In the genomic region with DNA sequence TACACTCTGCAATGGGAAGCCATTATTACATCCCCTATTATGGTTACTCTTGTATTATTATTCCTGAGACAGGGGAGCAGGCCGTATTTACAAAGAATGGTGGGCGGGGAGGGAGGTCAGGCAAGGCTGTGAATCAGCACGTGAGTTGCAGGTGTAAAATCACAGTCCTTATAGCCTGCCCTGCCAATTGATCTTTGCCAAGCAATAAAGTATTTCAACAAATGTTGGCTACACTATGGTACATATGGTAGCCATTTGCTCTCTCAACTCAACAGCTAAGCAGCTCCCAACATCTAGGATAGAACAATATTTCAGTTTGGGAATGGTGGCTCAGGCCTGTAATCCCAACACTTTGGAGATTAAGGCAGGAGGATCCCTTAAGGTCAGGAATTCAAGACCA, we compare ENCODE assay signal across 33 cellular contexts. TPM values are rescaled to one million over a fixed set of nuclear protein-coding genes. Genes with fewer than 3 reads are reported as not detected.
DNase-seq lines count a peak whose midpoint lies in the region; ATAC-seq and TF ChIP-seq lines count a peak whose summit lies in the region.
"Had no signal": no experiment of that assay in that cellular context is flagged by ENCODE, and none has a peak within 500 bp of the region (broad histone marks: within the 10 kb centered on the region; RNA-seq: fewer than 3 reads in every experiment).

No MANE protein-coding gene starts in this region.

- intact Hi-C loops in esophagus muscularis mucosa (cut with DNase I), result no loop called here

- H3K27me3 ChIP-seq in BLaER1 (no peaks in the 10 kb centered on the region), neutrophil (no peaks in the 10 kb centered on the region), esophagus muscularis mucosa (no peaks in the 10 kb centered on the region)
- H3K27me3 ChIP-seq: upper lobe of right lung had no signal

- peak overlapping the region; percentile 98 for H3K4me2 ChIP-seq in BLaER1
- H3K4me2 ChIP-seq: SK-N-SH, smooth muscle cell had no signal

- H3K9ac ChIP-seq in BLaER1, result no peak overlapping the region
- H3K9ac ChIP-seq: SK-N-SH had no signal

- TF ChIP-seq CTCF in HFF-Myc (IDR thresholded peaks at IDR 0.05; ENCODE audit: low read depth, low read length, missing control alignments) (no peak), neutrophil (IDR thresholded peaks at IDR 0.05) (no peak), esophagus muscularis mucosa (IDR thresholded peaks at IDR 0.05) (no peak)

- no peak for TF ChIP-seq POLR2A in esophagus muscularis mucosa (IDR thresholded peaks at IDR 0.05; ENCODE audit: low read depth)

- H3K4me3 ChIP-seq in BLaER1 (no peak overlapping the region), HFF-Myc (replicated peaks; ENCODE audit: low read depth, low read length) (no peak overlapping the region), neutrophil (ENCODE audit: low read depth in 1 of 2, low read length in 1 of 2) (no peak overlapping the region), esophagus muscularis mucosa (no peak overlapping the region)
- H3K4me3 ChIP-seq: smooth muscle cell, upper lobe of right lung had no signal

- no peak for ATAC-seq in GM19351 (IDR thresholded peaks at IDR 0.05; ENCODE audit: unreplicated experiment)
- ATAC-seq: upper lobe of right lung had no signal

- H3K36me3 ChIP-seq in BLaER1, result peaks cover 29% of the 10 kb centered on the region
- H3K36me3 ChIP-seq in neutrophil, result no peaks in the 10 kb centered on the region
- peaks cover 0 to 4% (median 0%) of the 10 kb centered on the region in 4 donors for H3K36me3 ChIP-seq in esophagus muscularis mucosa
- H3K36me3 ChIP-seq: upper lobe of right lung had no signal

- WGBS in esophagus muscularis mucosa, result 94% methylated on average over 3 of the region's 3 CpGs

- H3K27ac ChIP-seq in BLaER1 (no peak overlapping the region), cingulate gyrus (ENCODE audit: low read depth, low read length) (peak overlapping the region; percentile 63), neutrophil (peak overlapping the region; percentile 78), esophagus muscularis mucosa (replicated peaks in 1 of 4) (no peak overlapping the region)
- H3K27ac ChIP-seq: upper lobe of right lung had no signal

- H3K9me3 ChIP-seq in BLaER1 (no peaks in the 10 kb centered on the region), neutrophil (no peaks in the 10 kb centered on the region), esophagus muscularis mucosa (no peaks in the 10 kb centered on the region)
- H3K9me3 ChIP-seq: SK-N-SH, upper lobe of right lung had no signal

- H3K4me1 ChIP-seq in BLaER1 (peaks cover 100% of the 10 kb centered on the region), neutrophil (ENCODE audit: control insufficient read depth in 1 of 2, insufficient read depth in 1 of 2, low read depth in 1 of 2, low read length in 1 of 2) (peaks cover 60 to 67% of the 10 kb centered on the region in 2 experiments), esophagus muscularis mucosa (peaks cover 74 to 81% (median 78%) of the 10 kb centered on the region in 4 donors)

- TF ChIP-seq EP300 in esophagus muscularis mucosa (IDR thresholded peaks at IDR 0.05), result no peak

- peak; percentile 42 for DNase-seq in HFF-Myc (ENCODE audit: extremely low read depth, low read depth)
- no peak for DNase-seq in esophagus muscularis mucosa (ENCODE audit: extremely low spot score)
- DNase-seq in stimulated activated CD8-positive, alpha-beta memory T cell treated with anti-CD3 and anti-CD28 coated beads, Interleukin-4, amount 100 ng/mL, for 48 hours, result no peak
- no peak for DNase-seq in EL
- DNase-seq: ACHN; activated CD4-positive, alpha-beta T cell treated with anti-CD3 and anti-CD28 coated beads for 4 hours; activated gamma-delta T cell; activated naive CD8-positive, alpha-beta T cell treated with anti-CD3 and anti-CD28 coated beads, Interleukin-2, amount 10 ng/mL, durations not matched to agents 7 days and 5 days; activated T-cell treated with anti-CD3 and anti-CD28 coated beads, Interleukin-2, amount 50 U/mL, for 1 hour; Calu3; dermis blood vessel endothelial cell; DND-41; glutamatergic neuron; HCEC 1CT; KBM-7; kidney; MM.1S; NCI-H2029 treated with DMSO at 0.1 percent for 48 hours; NCI-H526 treated with DMSO at 0.1 percent for 48 hours; occipital lobe; RPMI8226; SK-N-SH; stimulated activated CD4-positive, alpha-beta T cell treated with anti-CD3 and anti-CD28 coated beads, Interleukin-1b, Interleukin-23, amount 100 ng/mL, for 48 hours; T-helper 2 cell; upper lobe of right lung had no signal

- H4K20me1 ChIP-seq in BLaER1, result peaks cover 100% of the 10 kb centered on the region

RNA-seq across cellular contexts. Expression of gene EPS15L1, which starts 12.1 kb away (rescaled TPM):
- 10 to 100 TPM; 14.2 to 30.8 (median 18.0) TPM for total RNA-seq in esophagus muscularis mucosa

RNA-seq across cellular contexts. Expression of gene CALR3, which starts 36.3 kb away (rescaled TPM):
- total RNA-seq in esophagus muscularis mucosa, result not detected
- total RNA-seq: activated naive CD8-positive, alpha-beta T cell treated with anti-CD3 and anti-CD28 coated beads, Interleukin-2, amount 10 ng/mL, durations not matched to agents 7 days and 5 days; astrocyte; Calu3; dermis blood vessel endothelial cell; endothelial cell of umbilical vein; kidney; lung microvascular endothelial cell; occipital lobe; smooth muscle cell; upper lobe of right lung had no signal

RNA-seq across cellular contexts. Expression of gene C19orf44, which starts 36.5 kb away (rescaled TPM):
- total RNA-seq in esophagus muscularis mucosa, result 10 to 100 TPM in 1 of 4 donors, 1 to 10 TPM in 3; 7.0 to 10.4 (median 8.5) TPM

Comparison
In these comparisons a context has a peak if more than half of its experiments do, and no peak if none do; other contexts are left out.
1. H3K27ac ChIP-seq: peak in cingulate gyrus (single experiment) and neutrophil (single experiment); none in BLaER1 (single experiment) and esophagus muscularis mucosa (0 of 4).